ENCODE assay signal across 13 cellular contexts in genomic region chr22:23137468-23137867, GRCh38. TPM values are rescaled to one million over a fixed set of nuclear protein-coding genes. Genes with fewer than 3 reads are reported as not detected.
A peak's percentile ranks its signal among the peaks of the same experiment; 100 is the strongest.
DNase-seq lines count a peak whose midpoint lies in the region; ATAC-seq and TF ChIP-seq lines count a peak whose summit lies in the region.
"Had no signal": no experiment of that assay in that cellular context is flagged by ENCODE, and none has a peak within 500 bp of the region (broad histone marks: within the 10 kb centered on the region; RNA-seq: fewer than 3 reads in every experiment).

No MANE protein-coding gene starts in this region.

- no peaks in the 10 kb centered on the region for H3K27me3 ChIP-seq in MM.1S (replicated peaks; ENCODE audit: insufficient read depth, low read length)
- no peaks in the 10 kb centered on the region for H3K27me3 ChIP-seq in mammary epithelial cell (ENCODE audit: insufficient read depth, low read length)
- H3K27me3 ChIP-seq in SK-N-SH (ENCODE audit: insufficient read depth) = no peaks in the 10 kb centered on the region

- WGBS in mammary epithelial cell (ENCODE audit: low coverage, missing lambda C conversion rate) = 43% methylated on average over 2 of the region's 3 CpGs
- WGBS in SK-N-SH (ENCODE audit: low lambda C conversion rate) = 68% methylated on average over 3 of the region's 3 CpGs

- H3K9me2 ChIP-seq in MM.1S (replicated peaks; ENCODE audit: insufficient read depth, low read length) = no peaks in the 10 kb centered on the region
- H3K9me2 ChIP-seq in SK-N-SH = no peaks in the 10 kb centered on the region

- in situ Hi-C loops in mammary epithelial cell (cut with MboI; ENCODE audit: low sequenced_read_pairs in 2 of 2) = loop anchor here in 1 of 2 donors (25.0 kb wide), 1 partner anchor 675 kb away; no protein-coding TSS in a partner anchor

- H3K4me3 ChIP-seq in MM.1S (ENCODE audit: low read length) (peak overlapping the region; percentile 31), mammary epithelial cell (replicated peaks in 1 of 3; ENCODE audit: insufficient read depth in 1 of 3, low read depth in 2 of 3, low read length in 3 of 3) (no peak overlapping the region), SK-N-SH (ENCODE audit: low read depth in 2 of 2, low read length in 1 of 2) (no peak overlapping the region)

- H3K4me3 Mint-ChIP-seq in activated CD4-positive, alpha-beta T cell treated with anti-CD3 and anti-CD28 coated beads, Interleukin-2, amount 10 ng/mL, durations not matched to agents 24 days and 14 days = no peak overlapping the region
- peak overlapping the region; percentile 36 to 42 for H3K4me3 Mint-ChIP-seq in stimulated activated naive CD8-positive, alpha-beta T cell treated with anti-CD3 and anti-CD28 coated beads, Interleukin-15, amount 100 ng/mL, for 72 hours

- BruUV-seq in mammary epithelial cell (replicated peaks; lab: Mats Ljungman, UMichigan) = no TSS peak

- H3K27me3 Mint-ChIP-seq in activated CD4-positive, alpha-beta T cell treated with anti-CD3 and anti-CD28 coated beads, Interleukin-2, amount 10 ng/mL, durations not matched to agents 24 days and 14 days = no peaks in the 10 kb centered on the region
- H3K27me3 Mint-ChIP-seq in stimulated activated naive CD8-positive, alpha-beta T cell treated with anti-CD3 and anti-CD28 coated beads, Interleukin-15, amount 100 ng/mL, for 72 hours = no peaks in the 10 kb centered on the region

- DNase-seq in activated CD4-positive, alpha-beta T cell treated with anti-CD3 and anti-CD28 coated beads, Interleukin-2, amount 10 ng/mL, durations not matched to agents 24 days and 14 days = no peak
- DNase-seq in activated CD4-positive, alpha-beta T cell treated with anti-CD3 and anti-CD28 coated beads, Interleukin-2, amount 50 U/mL, for 48 hours = no peak
- no peak for DNase-seq in MM.1S
- DNase-seq in mammary epithelial cell = no peak
- DNase-seq in stimulated activated naive CD8-positive, alpha-beta T cell treated with anti-CD3 and anti-CD28 coated beads, Interleukin-15, amount 100 ng/mL, for 72 hours = no peak
- DNase-seq in SK-N-SH = no peak
- no peak for DNase-seq in HPDE6-E6E7 (ENCODE audit: extremely low spot score)
- DNase-seq in GM20000 (ENCODE audit: low spot score) = no peak
- DNase-seq: cerebellar nuclear complex had no signal

- H3K36me3 ChIP-seq in MM.1S (replicated peaks; ENCODE audit: insufficient read depth, low read length) (no peaks in the 10 kb centered on the region), mammary epithelial cell (ENCODE audit: insufficient read depth, low read length) (no peaks in the 10 kb centered on the region), SK-N-SH (replicated peaks in 1 of 2; ENCODE audit: control insufficient read depth in 1 of 2, insufficient read depth in 2 of 2, low read length in 1 of 2) (no peaks in the 10 kb centered on the region)

- H4K20me1 ChIP-seq in MM.1S (ENCODE audit: insufficient read depth, low read length) (no peaks in the 10 kb centered on the region), mammary epithelial cell (ENCODE audit: insufficient read depth, low read length) (no peaks in the 10 kb centered on the region), SK-N-SH (ENCODE audit: insufficient read depth) (no peaks in the 10 kb centered on the region)

- peak overlapping the region; percentile 99 for H3K27ac ChIP-seq in MM.1S (ENCODE audit: low read length)
- H3K27ac ChIP-seq in mammary epithelial cell (ENCODE audit: insufficient read depth, low read depth, low read length) = no peak overlapping the region
- no peak overlapping the region for H3K27ac ChIP-seq in SK-N-SH (ENCODE audit: low read depth in 2 of 2, low read length in 1 of 2)

- intact Hi-C loops in activated CD4-positive, alpha-beta T cell treated with anti-CD3 and anti-CD28 coated beads, Interleukin-2, amount 10 ng/mL, durations not matched to agents 24 days and 14 days (cut with micrococcal nuclease) = no loop called here
- intact Hi-C loops in mammary epithelial cell (cut with micrococcal nuclease) = no loop called here

- no peak overlapping the region for H2AFZ ChIP-seq in MM.1S (ENCODE audit: low read length)
- peak overlapping the region; percentile 50 for H2AFZ ChIP-seq in mammary epithelial cell (ENCODE audit: low read depth, low read length)
- no peak overlapping the region for H2AFZ ChIP-seq in SK-N-SH (ENCODE audit: low read depth)

- TF ChIP-seq CTCF in MM.1S (IDR thresholded peaks at IDR 0.05; ENCODE audit: low read length) = no peak
- TF ChIP-seq CTCF in mammary epithelial cell (conservative IDR thresholded peaks at IDR 0.05 in 1 of 2, IDR thresholded peaks at IDR 0.05 in 1 of 2; ENCODE audit: extremely low read depth in 1 of 2, insufficient read depth in 1 of 2, low read depth in 1 of 2, low read length in 2 of 2) = no peak
- no peak for TF ChIP-seq CTCF in SK-N-SH (IDR thresholded peaks at IDR 0.05)
- TF ChIP-seq CTCF in GM20000 (IDR thresholded peaks at IDR 0.05; ENCODE audit: extremely low read depth, missing control alignments) = no peak

- H3K9ac ChIP-seq in MM.1S (ENCODE audit: low read length) (peak overlapping the region; percentile 94), mammary epithelial cell (ENCODE audit: insufficient read depth, low read length) (no peak overlapping the region), SK-N-SH (no peak overlapping the region)

- peak overlapping the region; percentile 46 for H3K4me2 ChIP-seq in MM.1S (ENCODE audit: low read depth, low read length)
- no peak overlapping the region for H3K4me2 ChIP-seq in mammary epithelial cell (ENCODE audit: insufficient read depth, low read depth, low read length)
- no peak overlapping the region for H3K4me2 ChIP-seq in SK-N-SH

- peaks cover 35% of the 10 kb centered on the region for H3K4me1 Mint-ChIP-seq in activated CD4-positive, alpha-beta T cell treated with anti-CD3 and anti-CD28 coated beads, Interleukin-2, amount 10 ng/mL, durations not matched to agents 24 days and 14 days
- peaks cover 62% of the 10 kb centered on the region for H3K4me1 Mint-ChIP-seq in stimulated activated naive CD8-positive, alpha-beta T cell treated with anti-CD3 and anti-CD28 coated beads, Interleukin-15, amount 100 ng/mL, for 72 hours

- no peaks in the 10 kb centered on the region for H3K9me3 ChIP-seq in MM.1S (replicated peaks; ENCODE audit: insufficient read depth, low read length)
- H3K9me3 ChIP-seq in mammary epithelial cell (replicated peaks; ENCODE audit: insufficient read depth, low read length) = no peaks in the 10 kb centered on the region
- H3K9me3 ChIP-seq in SK-N-SH = no peaks in the 10 kb centered on the region

- H3F3A ChIP-seq in MM.1S (ENCODE audit: insufficient read depth, low read length) = peaks cover 56% of the 10 kb centered on the region
- no peaks in the 10 kb centered on the region for H3F3A ChIP-seq in SK-N-SH (replicated peaks; ENCODE audit: insufficient read depth)

- no peak for ATAC-seq in stimulated activated naive CD8-positive, alpha-beta T cell treated with anti-CD3 and anti-CD28 coated beads, Interleukin-15, amount 100 ng/mL, for 72 hours
- ATAC-seq: SK-N-SH treated with all-trans-retinoic acid at 6 μM for 48 hours had no signal

- H3K9me3 Mint-ChIP-seq in activated CD4-positive, alpha-beta T cell treated with anti-CD3 and anti-CD28 coated beads, Interleukin-2, amount 10 ng/mL, durations not matched to agents 24 days and 14 days = no peaks in the 10 kb centered on the region
- H3K9me3 Mint-ChIP-seq in stimulated activated naive CD8-positive, alpha-beta T cell treated with anti-CD3 and anti-CD28 coated beads, Interleukin-15, amount 100 ng/mL, for 72 hours = no peaks in the 10 kb centered on the region

- TF ChIP-seq RAD21 in SK-N-SH (IDR thresholded peaks at IDR 0.05; ENCODE audit: low read length) = no peak

- POLR2A ChIA-PET in SK-N-SH (lab: Yijun Ruan, JAX) = no interaction called here

- CTCF ChIA-PET in mammary epithelial cell (lab: Charles Lee; ENCODE audit: low non-redundant PET) = interaction anchor here (0.8 kb wide), 1 partner anchor 9 kb away, joined by 3 read pairs; no protein-coding TSS in a partner anchor
- CTCF ChIA-PET in SK-N-SH (lab: Yijun Ruan, JAX) = interaction anchor here (0.9 to 13.2 kb wide), 3 partner anchors 9 to 180 kb away, joined by 3 to 397 read pairs (median 21); no protein-coding TSS in a partner anchor

- H3K4me1 ChIP-seq in MM.1S (ENCODE audit: low read length) (peaks cover 64% of the 10 kb centered on the region), mammary epithelial cell (ENCODE audit: insufficient read depth, low read length) (peaks cover 21% of the 10 kb centered on the region), SK-N-SH (ENCODE audit: control insufficient read depth in 1 of 2, insufficient read depth in 2 of 2, low read depth in 1 of 2, low read length in 1 of 2) (peaks cover 5 to 9% of the 10 kb centered on the region in 2 experiments; a peak in 1 of 4 replicates)

- dilution Hi-C loops in mammary epithelial cell (cut with HindIII; ENCODE audit: low sequenced_read_pairs) = no loop called here

- H3K79me2 ChIP-seq in MM.1S (ENCODE audit: low read length) (peaks cover 8% of the 10 kb centered on the region; the same call in 1 of the 2 replicates), mammary epithelial cell (ENCODE audit: insufficient read depth, low read length) (no peaks in the 10 kb centered on the region), SK-N-SH (ENCODE audit: insufficient read depth) (no peaks in the 10 kb centered on the region)

- H3K36me3 Mint-ChIP-seq in activated CD4-positive, alpha-beta T cell treated with anti-CD3 and anti-CD28 coated beads, Interleukin-2, amount 10 ng/mL, durations not matched to agents 24 days and 14 days (ENCODE audit: low read depth) = no peaks in the 10 kb centered on the region

- H3K27ac Mint-ChIP-seq in activated CD4-positive, alpha-beta T cell treated with anti-CD3 and anti-CD28 coated beads, Interleukin-2, amount 10 ng/mL, durations not matched to agents 24 days and 14 days = peak overlapping the region; percentile 90
- peak overlapping the region; percentile 74 to 88 for H3K27ac Mint-ChIP-seq in stimulated activated naive CD8-positive, alpha-beta T cell treated with anti-CD3 and anti-CD28 coated beads, Interleukin-15, amount 100 ng/mL, for 72 hours

- TF ChIP-seq EP300 in SK-N-SH (IDR thresholded peaks at IDR 0.05; ENCODE audit: borderline replicate concordance in 1 of 2, low read depth in 1 of 2, low read length in 1 of 2) = no peak

RNA-seq across cellular contexts. Expression of gene RSPH14, which starts 4.3 kb away (rescaled TPM):
- total RNA-seq in activated CD4-positive, alpha-beta T cell treated with anti-CD3 and anti-CD28 coated beads, Interleukin-2, amount 10 ng/mL, durations not matched to agents 24 days and 14 days = not detected in 2 replicates
- total RNA-seq in mammary epithelial cell = under 1 TPM in 1 of 2 donors, not detected in 1; 0.42 TPM
- polyA plus RNA-seq in mammary epithelial cell = not detected
- not detected for polyA minus RNA-seq in mammary epithelial cell
- polyA plus RNA-seq in SK-N-SH (2012; rRNA removed) = 1.7 and 1.8 TPM in 2 replicates
- 1.4 and 1.5 TPM in 2 replicates for polyA plus RNA-seq in SK-N-SH (2012; cell fraction: cytosol; rRNA removed)
- 2.0 and 2.4 TPM in 2 replicates for polyA plus RNA-seq in SK-N-SH (2012; cell fraction: nucleus; rRNA removed)
- total RNA-seq: endothelial cell of umbilical vein, HT1080, myocyte had no signal
- polyA plus RNA-seq: endothelial cell of umbilical vein had no signal

RNA-seq across cellular contexts. Expression of gene RAB36, which starts 7.8 kb away (rescaled TPM):
- total RNA-seq in activated CD4-positive, alpha-beta T cell treated with anti-CD3 and anti-CD28 coated beads, Interleukin-2, amount 10 ng/mL, durations not matched to agents 24 days and 14 days = not detected in 2 replicates
- total RNA-seq in mammary epithelial cell = 1 to 10 TPM; 8.6 to 8.7 TPM
- 7.6 TPM for polyA plus RNA-seq in mammary epithelial cell
- polyA minus RNA-seq in mammary epithelial cell = 20.8 TPM
- polyA plus RNA-seq in SK-N-SH (2012; rRNA removed) = 6.6 and 6.8 TPM in 2 replicates
- polyA plus RNA-seq in SK-N-SH (2012; cell fraction: cytosol; rRNA removed) = 3.5 and 5.0 TPM in 2 replicates
- polyA plus RNA-seq in SK-N-SH (2012; cell fraction: nucleus; rRNA removed) = 10.6 TPM in 2 replicates

RNA-seq across cellular contexts. Expression of gene BCR, which starts 42.8 kb away (rescaled TPM):
- total RNA-seq in activated CD4-positive, alpha-beta T cell treated with anti-CD3 and anti-CD28 coated beads, Interleukin-2, amount 10 ng/mL, durations not matched to agents 24 days and 14 days = 45.1 and 47.4 TPM in 2 replicates
- total RNA-seq in mammary epithelial cell = 10 to 100 TPM; 67.7 to 69.7 TPM
- 59.1 TPM for polyA plus RNA-seq in mammary epithelial cell
- polyA minus RNA-seq in mammary epithelial cell = 235 TPM
- polyA plus RNA-seq in SK-N-SH (2012; rRNA removed) = 27.0 and 50.9 TPM in 2 replicates
- 20.3 and 29.6 TPM in 2 replicates for polyA plus RNA-seq in SK-N-SH (2012; cell fraction: cytosol; rRNA removed)
- 51.6 and 84.8 TPM in 2 replicates for polyA plus RNA-seq in SK-N-SH (2012; cell fraction: nucleus; rRNA removed)
